25 cellular contexts compared by ENCODE assay signal in the genomic region with DNA sequence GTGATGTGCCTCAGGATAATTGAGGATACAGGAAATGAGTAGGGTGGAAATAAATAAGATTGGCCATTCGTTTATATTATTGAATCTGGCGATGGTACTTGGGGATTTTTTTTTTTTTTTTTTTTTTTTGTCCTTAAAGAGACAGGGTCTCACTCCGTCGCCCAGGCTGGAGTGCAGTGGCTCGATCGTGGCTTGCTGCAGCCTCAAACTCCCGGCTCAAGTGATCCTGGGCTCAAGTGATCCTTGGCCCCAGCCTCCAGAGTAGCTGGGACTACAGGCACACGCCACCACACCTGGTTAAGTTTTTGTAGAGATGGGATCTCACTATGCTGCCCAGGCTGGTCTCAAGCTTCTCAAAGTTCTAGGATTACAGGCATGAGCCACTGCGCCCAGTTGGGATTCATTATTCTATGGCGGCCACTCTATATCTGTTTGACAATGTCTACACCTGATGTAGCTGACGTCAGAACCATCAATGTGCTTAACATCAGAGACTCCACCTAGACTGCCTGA. TPM values are rescaled to one million over a fixed set of nuclear protein-coding genes. Genes with fewer than 3 reads are reported as not detected.
"Had no signal": no experiment of that assay in that cellular context is flagged by ENCODE, and none has a peak within 500 bp of the region (broad histone marks: within the 10 kb centered on the region; RNA-seq: fewer than 3 reads in every experiment).

No MANE protein-coding gene starts in this region.

- H3K9ac ChIP-seq: SK-N-SH had no signal

- H3K4me3 Mint-ChIP-seq: activated CD8-positive, alpha-beta T cell treated with anti-CD3 and anti-CD28 coated beads, Interleukin-2, amount 10 ng/mL, durations not matched to agents 7 days and 5 days; activated naive CD8-positive, alpha-beta T cell treated with anti-CD3 and anti-CD28 coated beads, Interleukin-2, amount 50 U/mL, for 24 hours; central memory CD8-positive, alpha-beta T cell; endodermal cell; T-cell had no signal

- H3K27me3 ChIP-seq: colonic mucosa, heart left ventricle, left lung, neutrophil, suprapubic skin, transverse colon, vagina had no signal

- H3K36me3 ChIP-seq: colonic mucosa, neutrophil, suprapubic skin, transverse colon, vagina had no signal

- H3K9me3 Mint-ChIP-seq: endodermal cell had no signal

- H3K4me1 ChIP-seq: colonic mucosa had no signal

- DNase-seq: activated CD4-positive, alpha-beta T cell treated with anti-CD3 and anti-CD28 coated beads for 1 hour; activated CD8-positive, alpha-beta memory T cell treated with anti-CD3 and anti-CD28 coated beads, Interleukin-2, amount 50 U/mL, for 4 hours; activated CD8-positive, alpha-beta T cell treated with anti-CD3 and anti-CD28 coated beads, Interleukin-2, amount 10 ng/mL, durations not matched to agents 7 days and 5 days; activated naive CD8-positive, alpha-beta T cell treated with anti-CD3 and anti-CD28 coated beads, Interleukin-2, amount 50 U/mL, for 24 hours; activated T-cell treated with anti-CD3 and anti-CD28 coated beads, Interleukin-2, amount 50 U/mL, for 48 hours; anterior cingulate cortex; colonic mucosa; endodermal cell; erythroblast; heart left ventricle; left lung; SK-N-SH; stimulated activated CD4-positive, alpha-beta T cell treated with anti-CD3 and anti-CD28 coated beads, Interleukin-4, amount 100 ng/mL, for 1 hour; stimulated activated naive CD8-positive, alpha-beta T cell treated with anti-CD3 and anti-CD28 coated beads, Interleukin-15, amount 100 ng/mL, for 72 hours; T-cell; T1000; transverse colon had no signal

- FAIRE-seq: frontal cortex had no signal

- H3K27ac Mint-ChIP-seq: activated CD8-positive, alpha-beta T cell treated with anti-CD3 and anti-CD28 coated beads, Interleukin-2, amount 10 ng/mL, durations not matched to agents 7 days and 5 days; activated naive CD8-positive, alpha-beta T cell treated with anti-CD3 and anti-CD28 coated beads, Interleukin-2, amount 50 U/mL, for 24 hours; endodermal cell; stimulated activated naive CD8-positive, alpha-beta T cell treated with anti-CD3 and anti-CD28 coated beads, Interleukin-15, amount 100 ng/mL, for 72 hours; T-cell had no signal

- H3K9me3 ChIP-seq: colonic mucosa, SK-N-SH, suprapubic skin, transverse colon, vagina had no signal

- H3K4me3 ChIP-seq: colonic mucosa, heart left ventricle, left lung, smooth muscle cell, suprapubic skin, transverse colon, vagina had no signal

- H3K4me2 ChIP-seq: SK-N-SH, smooth muscle cell had no signal

- H3K9me2 ChIP-seq: SK-N-SH had no signal

- ATAC-seq: activated CD8-positive, alpha-beta T cell treated with anti-CD3 and anti-CD28 coated beads, Interleukin-2, amount 10 ng/mL, durations not matched to agents 7 days and 5 days; activated naive CD8-positive, alpha-beta T cell treated with anti-CD3 and anti-CD28 coated beads, Interleukin-2, amount 50 U/mL, for 24 hours; heart left ventricle; left lung; sciatic nerve; stimulated activated naive CD8-positive, alpha-beta T cell treated with anti-CD3 and anti-CD28 coated beads, Interleukin-15, amount 100 ng/mL, for 72 hours; T-cell had no signal

- H3K27ac ChIP-seq: colonic mucosa, left lung, neutrophil, suprapubic skin, transverse colon, vagina, VCaP had no signal

- H3K27me3 Mint-ChIP-seq: activated naive CD8-positive, alpha-beta T cell treated with anti-CD3 and anti-CD28 coated beads, Interleukin-2, amount 50 U/mL, for 24 hours; central memory CD8-positive, alpha-beta T cell; stimulated activated naive CD8-positive, alpha-beta T cell treated with anti-CD3 and anti-CD28 coated beads, Interleukin-15, amount 100 ng/mL, for 72 hours; T-cell had no signal

RNA-seq across cellular contexts. Expression of gene IZUMO1, which starts 24.5 kb away (rescaled TPM):
- total RNA-seq: activated CD8-positive, alpha-beta T cell treated with anti-CD3 and anti-CD28 coated beads, Interleukin-2, amount 10 ng/mL, durations not matched to agents 7 days and 5 days; colonic mucosa; frontal cortex; T-cell; transverse colon had no signal
- polyA plus RNA-seq: smooth muscle cell had no signal

RNA-seq across cellular contexts. Expression of gene FUT2, which starts 26.5 kb away (rescaled TPM):
- total RNA-seq: activated CD8-positive, alpha-beta T cell treated with anti-CD3 and anti-CD28 coated beads, Interleukin-2, amount 10 ng/mL, durations not matched to agents 7 days and 5 days; sciatic nerve had no signal
- polyA plus RNA-seq: SK-N-SH had no signal
